In the genomic region with DNA sequence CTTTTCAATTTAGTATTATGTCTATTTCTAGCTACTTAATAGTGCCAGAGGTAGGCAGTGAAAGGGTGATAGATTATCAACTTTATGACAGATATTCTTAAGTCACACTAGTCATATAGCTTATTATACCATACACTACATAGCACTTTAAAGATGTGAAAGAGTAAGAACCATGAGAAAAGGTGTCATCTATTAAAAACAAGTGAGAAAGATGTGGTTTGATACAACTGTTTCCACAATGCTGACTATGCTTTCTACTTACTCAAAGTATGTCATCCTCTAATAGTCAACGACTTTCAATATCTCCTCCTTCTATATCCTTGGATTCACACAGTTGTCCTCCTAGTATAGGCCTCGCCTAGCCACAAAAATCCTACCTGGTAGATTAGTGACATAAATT, we compare ENCODE assay signal across 18 cellular contexts.
"Had no signal": no experiment of that assay in that cellular context is flagged by ENCODE, and none has a peak within 500 bp of the region (broad histone marks: within the 10 kb centered on the region; RNA-seq: fewer than 3 reads in every experiment).

No MANE protein-coding gene starts in this region.

- H3K27me3 ChIP-seq: MG63, SJSA1 had no signal

- DNase-seq: Karpas-422, KG1, MG63, NCI-H1092 treated with DMSO at 0.1 percent for 48 hours, NCI-H1436, NCI-H187, NCI-H2029, NCI-H2171 treated with DMSO at 0.1 percent for 48 hours, NCI-H345, NCI-H446 treated with DMSO at 0.1 percent for 48 hours, NCI-H510A treated with DMSO at 0.1 percent for 48 hours, NCI-H82, Right ventricle myocardium superior, RPMI8226, SIG-M5 had no signal

- H3K4me3 ChIP-seq: MG63, SJSA1, SK-N-MC had no signal

- H3K27ac ChIP-seq: SJSA1, SK-N-MC had no signal

- H3K36me3 ChIP-seq: MG63, SJSA1 had no signal

- FAIRE-seq: RCC 7860 had no signal

- H3K9me3 ChIP-seq: MG63, SJSA1 had no signal

- H3K4me1 ChIP-seq: SJSA1 had no signal
